10 cellular contexts compared by ENCODE assay signal in the genomic region with DNA sequence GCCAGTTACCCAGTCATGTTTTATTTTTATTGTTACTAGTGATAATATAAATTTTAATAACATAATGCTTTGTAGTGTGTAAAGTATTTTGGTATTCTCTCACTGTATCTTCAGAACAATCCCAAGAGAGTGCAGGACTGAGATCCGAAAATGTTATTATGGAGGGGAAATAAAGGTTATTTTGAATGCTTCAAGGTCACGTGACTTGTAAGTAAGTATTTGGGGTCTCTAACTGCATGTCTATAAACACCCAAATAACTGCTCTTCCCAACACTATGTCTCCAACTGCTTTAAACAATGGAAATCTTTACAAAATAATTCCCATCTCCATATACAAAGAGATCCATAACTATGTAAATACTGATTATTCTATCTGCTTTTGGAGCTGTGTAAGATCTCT.
"Had no signal": no experiment of that assay in that cellular context is flagged by ENCODE, and none has a peak within 500 bp of the region (broad histone marks: within the 10 kb centered on the region; RNA-seq: fewer than 3 reads in every experiment).

No MANE protein-coding gene starts in this region.

- H3K9ac ChIP-seq: GM23248 had no signal

- H3K9me3 ChIP-seq: HAP-1 had no signal

- H3K9me3 Mint-ChIP-seq: GM23338, H9 had no signal

- FAIRE-seq: H1, H54 had no signal

- H3K4me3 Mint-ChIP-seq: GM23338, H9 had no signal

- DNase-seq: GM23248, GOT3, H7, H9, HCEC 1CT had no signal

- H3K36me3 ChIP-seq: HAP-1 had no signal

- H2AFZ ChIP-seq: GM23248, GM23338 had no signal

- H3K4me2 ChIP-seq: GM23338 had no signal

- ATAC-seq: GM23338, HCT116 had no signal

- H3K27ac Mint-ChIP-seq: GM23338 had no signal

- H3K27ac ChIP-seq: GM23248 had no signal

- H3K4me3 ChIP-seq: GM23248, GM23338, HAP-1 had no signal
